Comparison of ENCODE assay signal across 19 cellular contexts in genomic region chr22:44632823-44633478, GRCh38.
A peak's percentile ranks its signal among the peaks of the same experiment; 100 is the strongest.
DNase-seq lines count a peak whose midpoint lies in the region; ATAC-seq and TF ChIP-seq lines count a peak whose summit lies in the region.
"Had no signal": no experiment of that assay in that cellular context is flagged by ENCODE, and none has a peak within 500 bp of the region (broad histone marks: within the 10 kb centered on the region; RNA-seq: fewer than 3 reads in every experiment).

No MANE protein-coding gene starts in this region.

- H4K20me1 ChIP-seq in GM23248 (ENCODE audit: insufficient read depth) = no peaks in the 10 kb centered on the region

- CTCF ChIA-PET in activated CD4-positive, alpha-beta T cell treated with anti-CD3 and anti-CD28 coated beads for 36 hours (lab: Charles Lee) = no interaction called here
- CTCF ChIA-PET in activated CD8-positive, alpha-beta T cell treated with anti-CD3 and anti-CD28 coated beads for 36 hours (lab: Charles Lee) = no interaction called here

- peaks cover 7% of the 10 kb centered on the region; the same call in 1 of the 2 replicates for H3F3A ChIP-seq in GM23248 (ENCODE audit: insufficient read depth)

- DNase-seq in activated CD4-positive, alpha-beta T cell treated with anti-CD3 and anti-CD28 coated beads for 36 hours = no peak
- no peak for DNase-seq in activated CD4-positive, alpha-beta T cell treated with anti-CD3 and anti-CD28 coated beads for 4 hours
- DNase-seq in MV-4-11 (lab: John Stamatoyannopoulos, UW) (peak; percentile 72), pons (ENCODE audit: low spot score) (peak; percentile 13), NCI-H446 treated with DMSO at 0.1 percent for 48 hours (lab: John Stamatoyannopoulos, UW) (no peak), GM23248 (no peak), T-helper 1 cell (no peak)
- DNase-seq in activated CD8-positive, alpha-beta T cell treated with anti-CD3 and anti-CD28 coated beads for 36 hours = peak; percentile 58
- DNase-seq: activated CD4-positive, alpha-beta T cell treated with anti-CD3 and anti-CD28 coated beads, Interleukin-2, amount 50 U/mL, for 1 hour; activated effector memory CD4-positive, alpha-beta T cell treated with Interleukin-2 at 50 U/mL for 16 hours; amygdala; effector memory CD4-positive, alpha-beta T cell; foreskin melanocyte; NCI-H446; SHP77 treated with DMSO at 0.1 percent for 48 hours; upper lobe of left lung had no signal

- no peak overlapping the region for H3K4me3 ChIP-seq in GM23248
- H3K4me3 ChIP-seq: breast epithelium, upper lobe of left lung had no signal

- H3K4me2 ChIP-seq in GM23248 (ENCODE audit: unreplicated experiment) = no peak overlapping the region

- in situ Hi-C loops in GM23248 (cut with MboI) = no loop called here

- WGBS in GM23248 (ENCODE audit: low coverage in 1 of 2, low lambda C conversion rate in 2 of 2, missing lambda C conversion rate in 2 of 2), 2 experiments = 82 to 86% methylated on average over 3 of the region's 3 CpGs

- no peak overlapping the region for H3K27ac ChIP-seq in GM23248
- H3K27ac ChIP-seq: 22Rv1, breast epithelium, upper lobe of left lung had no signal

- no peaks in the 10 kb centered on the region for H3K36me3 Mint-ChIP-seq in activated CD4-positive, alpha-beta T cell treated with anti-CD3 and anti-CD28 coated beads for 36 hours (ENCODE audit: low read depth)
- no peaks in the 10 kb centered on the region for H3K36me3 Mint-ChIP-seq in activated CD8-positive, alpha-beta T cell treated with anti-CD3 and anti-CD28 coated beads for 36 hours (ENCODE audit: low read depth)

- no peaks in the 10 kb centered on the region for H3K36me3 ChIP-seq in GM23248 (ENCODE audit: low read depth)
- H3K36me3 ChIP-seq: breast epithelium, upper lobe of left lung had no signal

- H3K27me3 ChIP-seq in GM23248 (replicated peaks; ENCODE audit: insufficient read depth) = no peaks in the 10 kb centered on the region
- H3K27me3 ChIP-seq: upper lobe of left lung had no signal

- H2AFZ ChIP-seq in GM23248 = no peak overlapping the region

- no peaks in the 10 kb centered on the region for H3K4me1 Mint-ChIP-seq in activated CD4-positive, alpha-beta T cell treated with anti-CD3 and anti-CD28 coated beads for 36 hours
- no peaks in the 10 kb centered on the region for H3K4me1 Mint-ChIP-seq in activated CD8-positive, alpha-beta T cell treated with anti-CD3 and anti-CD28 coated beads for 36 hours (ENCODE audit: low read depth)

- no peaks in the 10 kb centered on the region for H3K79me2 ChIP-seq in GM23248 (ENCODE audit: insufficient read depth)

- no peaks in the 10 kb centered on the region for H3K27me3 Mint-ChIP-seq in activated CD4-positive, alpha-beta T cell treated with anti-CD3 and anti-CD28 coated beads for 36 hours
- no peaks in the 10 kb centered on the region for H3K27me3 Mint-ChIP-seq in activated CD8-positive, alpha-beta T cell treated with anti-CD3 and anti-CD28 coated beads for 36 hours

- no peak overlapping the region for H3K9ac ChIP-seq in GM23248

- H3K9me2 ChIP-seq in GM23248 (ENCODE audit: insufficient read depth) = no peaks in the 10 kb centered on the region

- peak; percentile 33 for ATAC-seq in activated CD4-positive, alpha-beta T cell treated with anti-CD3 and anti-CD28 coated beads for 36 hours
- peak; percentile 83 for ATAC-seq in activated CD8-positive, alpha-beta T cell treated with anti-CD3 and anti-CD28 coated beads for 36 hours
- ATAC-seq: esophagus mucosa had no signal

- no peak for TF ChIP-seq CTCF in activated CD8-positive, alpha-beta T cell treated with anti-CD3 and anti-CD28 coated beads for 36 hours (IDR thresholded peaks at IDR 0.05)

- intact Hi-C loops in activated CD4-positive, alpha-beta T cell treated with anti-CD3 and anti-CD28 coated beads for 36 hours (cut with DNase I, micrococcal nuclease) = no loop called here
- intact Hi-C loops in activated CD8-positive, alpha-beta T cell treated with anti-CD3 and anti-CD28 coated beads for 36 hours (cut with micrococcal nuclease) = no loop called here

- no peaks in the 10 kb centered on the region for H3K4me1 ChIP-seq in GM23248 (ENCODE audit: insufficient read depth)
- H3K4me1 ChIP-seq: breast epithelium, upper lobe of left lung had no signal

- H3K9me3 ChIP-seq in GM23248 (ENCODE audit: low read depth) = no peaks in the 10 kb centered on the region
- H3K9me3 ChIP-seq: breast epithelium, upper lobe of left lung had no signal

- POLR2A ChIA-PET in activated CD4-positive, alpha-beta T cell treated with anti-CD3 and anti-CD28 coated beads for 36 hours (lab: Charles Lee) = no interaction called here
- POLR2A ChIA-PET in activated CD8-positive, alpha-beta T cell treated with anti-CD3 and anti-CD28 coated beads for 36 hours (lab: Charles Lee) = interaction anchor here (0.5 kb wide), 1 partner anchor 16 kb away, joined by 3 read pairs; no protein-coding TSS in a partner anchor

- no peak overlapping the region for H3K4me3 Mint-ChIP-seq in activated CD4-positive, alpha-beta T cell treated with anti-CD3 and anti-CD28 coated beads for 36 hours
- H3K4me3 Mint-ChIP-seq in activated CD8-positive, alpha-beta T cell treated with anti-CD3 and anti-CD28 coated beads for 36 hours = no peak overlapping the region

- no peak overlapping the region for H3K27ac Mint-ChIP-seq in activated CD4-positive, alpha-beta T cell treated with anti-CD3 and anti-CD28 coated beads for 36 hours
- no peak overlapping the region for H3K27ac Mint-ChIP-seq in activated CD8-positive, alpha-beta T cell treated with anti-CD3 and anti-CD28 coated beads for 36 hours

- H3K9me3 Mint-ChIP-seq in activated CD4-positive, alpha-beta T cell treated with anti-CD3 and anti-CD28 coated beads for 36 hours (ENCODE audit: low read depth) = peaks cover 4% of the 10 kb centered on the region
- peaks cover 6% of the 10 kb centered on the region for H3K9me3 Mint-ChIP-seq in activated CD8-positive, alpha-beta T cell treated with anti-CD3 and anti-CD28 coated beads for 36 hours

Comparison
In these comparisons a context has a peak if more than half of its experiments do, and no peak if none do; other contexts are left out.
1. DNase-seq: peak in MV-4-11 (single experiment), activated CD8-positive, alpha-beta T cell treated with anti-CD3 and anti-CD28 coated beads for 36 hours (single experiment) and pons (single experiment); none in activated CD4-positive, alpha-beta T cell treated with anti-CD3 and anti-CD28 coated beads for 36 hours (single experiment), activated CD4-positive, alpha-beta T cell treated with anti-CD3 and anti-CD28 coated beads for 4 hours (0 of 2), NCI-H446 treated with DMSO at 0.1 percent for 48 hours (single experiment), GM23248 (single experiment) and T-helper 1 cell (0 of 5).